Comparison of ENCODE assay signal across 23 cellular contexts in the genomic region with DNA sequence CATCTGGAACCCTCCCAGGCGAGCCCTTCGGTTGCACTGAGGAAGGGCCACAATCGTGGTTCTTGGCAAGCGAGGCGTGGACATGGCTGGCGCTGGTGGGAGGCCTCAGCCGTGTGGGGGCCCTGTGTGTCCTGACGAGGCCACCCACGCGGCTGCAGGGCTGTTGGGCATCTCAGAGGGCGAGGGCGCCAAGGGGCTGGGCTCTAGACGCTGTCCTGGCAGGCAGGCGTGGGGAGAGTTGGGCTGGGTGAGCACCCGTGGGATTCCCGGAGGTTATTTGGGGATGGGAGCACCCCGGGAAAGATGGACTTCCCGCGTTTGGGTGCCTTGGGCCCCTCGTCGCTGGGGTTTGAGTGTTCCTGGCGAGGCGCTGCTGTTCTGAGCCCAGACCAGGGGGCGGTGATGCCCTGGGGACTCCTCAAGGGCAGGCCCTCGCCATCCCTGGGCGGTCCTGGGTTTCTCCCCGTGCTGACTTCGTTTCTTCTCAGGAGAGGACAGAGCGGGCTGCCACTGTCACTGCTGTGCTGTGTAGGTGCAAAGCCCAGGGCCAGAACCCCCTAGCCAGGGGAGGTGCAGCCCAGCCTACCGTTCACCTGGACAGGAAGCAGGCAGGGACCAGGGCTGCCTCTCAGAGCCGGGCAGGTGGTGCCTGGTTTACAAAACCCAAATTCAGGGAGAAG.
"Had no signal": no experiment of that assay in that cellular context is flagged by ENCODE, and none has a peak within 500 bp of the region (broad histone marks: within the 10 kb centered on the region; RNA-seq: fewer than 3 reads in every experiment).

No MANE protein-coding gene starts in this region.

- H3K4me1 ChIP-seq: foreskin keratinocyte, left lung, spleen, stomach, transverse colon had no signal

- H3K27me3 ChIP-seq: foreskin keratinocyte, left lung, neutrophil, spleen, stomach, transverse colon had no signal

- H3K4me1 Mint-ChIP-seq: central memory CD8-positive, alpha-beta T cell; stimulated activated naive B cell treated with anti-CD40 and anti-IgM and Interleukin-4, amounts not matched to agents 10 μg/mL and 1 μg/mL and 100 μg/mL, for 72 hours had no signal

- H3K27ac Mint-ChIP-seq: dendritic cell treated with granulocyte-macrophage colony-stimulating factor and Interleukin-4, amounts not matched to agents 40 ng/mL and 50 ng/mL, for 4 days; effector memory CD8-positive, alpha-beta T cell; naive thymus-derived CD4-positive, alpha-beta T cell; nephron progenitor cell; progenitor cell of endocrine pancreas; stimulated activated naive B cell treated with anti-CD40 and anti-IgM and Interleukin-4, amounts not matched to agents 10 μg/mL and 1 μg/mL and 100 μg/mL, for 72 hours had no signal

- H3K4me3 ChIP-seq: left lung, lung, spleen, stomach, thoracic aorta, transverse colon had no signal

- H3K4me3 Mint-ChIP-seq: central memory CD8-positive, alpha-beta T cell; dendritic cell treated with granulocyte-macrophage colony-stimulating factor and Interleukin-4, amounts not matched to agents 40 ng/mL and 50 ng/mL, for 4 days; effector memory CD8-positive, alpha-beta T cell; naive thymus-derived CD4-positive, alpha-beta T cell; nephron progenitor cell; stimulated activated naive B cell treated with anti-CD40 and anti-IgM and Interleukin-4, amounts not matched to agents 10 μg/mL and 1 μg/mL and 100 μg/mL, for 72 hours had no signal

- ATAC-seq: effector memory CD8-positive, alpha-beta T cell; foreskin keratinocyte; left lung; sciatic nerve had no signal

- H3K9me3 Mint-ChIP-seq: central memory CD8-positive, alpha-beta T cell; dendritic cell treated with granulocyte-macrophage colony-stimulating factor and Interleukin-4, amounts not matched to agents 40 ng/mL and 50 ng/mL, for 4 days; effector memory CD8-positive, alpha-beta T cell; naive thymus-derived CD4-positive, alpha-beta T cell; nephron progenitor cell; stimulated activated naive B cell treated with anti-CD40 and anti-IgM and Interleukin-4, amounts not matched to agents 10 μg/mL and 1 μg/mL and 100 μg/mL, for 72 hours had no signal

- H3K27me3 Mint-ChIP-seq: central memory CD8-positive, alpha-beta T cell; dendritic cell treated with granulocyte-macrophage colony-stimulating factor and Interleukin-4, amounts not matched to agents 40 ng/mL and 50 ng/mL, for 4 days; effector memory CD8-positive, alpha-beta T cell; naive thymus-derived CD4-positive, alpha-beta T cell; progenitor cell of endocrine pancreas; stimulated activated naive B cell treated with anti-CD40 and anti-IgM and Interleukin-4, amounts not matched to agents 10 μg/mL and 1 μg/mL and 100 μg/mL, for 72 hours had no signal

- H3K27ac ChIP-seq: foreskin keratinocyte, left lung, neutrophil, spleen, stomach, thoracic aorta, transverse colon had no signal

- H3K9me3 ChIP-seq: left lung, neutrophil, spleen, stomach, thoracic aorta, transverse colon had no signal

- H3K36me3 ChIP-seq: thoracic aorta, transverse colon had no signal

- DNase-seq: effector memory CD8-positive, alpha-beta T cell; foreskin keratinocyte; head of caudate nucleus; hypothalamus; mesendoderm; naive thymus-derived CD4-positive, alpha-beta T cell; nephron progenitor cell; spleen; stimulated activated CD4-positive, alpha-beta T cell treated with anti-CD3 and anti-CD28 coated beads, Interleukin-15, amount 100 ng/mL, for 24 hours; stimulated activated CD4-positive, alpha-beta T cell treated with anti-CD3 and anti-CD28 coated beads, Interleukin-2, amount 100 ng/mL, for 24 hours; stimulated activated CD4-positive, alpha-beta T cell treated with anti-CD3 and anti-CD28 coated beads, Interleukin-4, amount 100 ng/mL, for 4 hours; stimulated activated naive B cell treated with anti-CD40 and anti-IgM and Interleukin-4, amounts not matched to agents 10 μg/mL and 1 μg/mL and 100 μg/mL, for 72 hours; stomach; substantia nigra; transverse colon had no signal
